ENCODE assay signal across 28 cellular contexts in genomic region chr1:238913210-238913609, GRCh38.
"Had no signal": no experiment of that assay in that cellular context is flagged by ENCODE, and none has a peak within 500 bp of the region (broad histone marks: within the 10 kb centered on the region; RNA-seq: fewer than 3 reads in every experiment).

No MANE protein-coding gene starts in this region.

- ATAC-seq: effector memory CD8-positive, alpha-beta T cell; esophagus mucosa; gastrocnemius medialis; heart right ventricle; left cardiac atrium; left lung; left ventricle myocardium superior; lower lobe of right lung; mucosa of descending colon; naive thymus-derived CD8-positive, alpha-beta T cell had no signal

- H3K36me3 Mint-ChIP-seq: mesothelial cell of epicardium; naive B cell; naive thymus-derived CD8-positive, alpha-beta T cell had no signal

- H3K27me3 ChIP-seq: esophagus squamous epithelium, gastrocnemius medialis, heart right ventricle, left lung had no signal

- FAIRE-seq: endometrium, islet of Langerhans, keratinocyte had no signal

- H3K4me3 ChIP-seq: esophagus squamous epithelium, gastrocnemius medialis, heart right ventricle, left lung, lower lobe of right lung, mucosa of descending colon had no signal

- H3K4me1 ChIP-seq: esophagus squamous epithelium, gastrocnemius medialis, heart right ventricle, left lung, lower lobe of right lung had no signal

- H3K27ac ChIP-seq: epithelial cell of prostate, esophagus squamous epithelium, gastrocnemius medialis, heart right ventricle, left lung, lower lobe of right lung had no signal

- H3K27me3 Mint-ChIP-seq: dendritic cell treated with granulocyte-macrophage colony-stimulating factor and Interleukin-4, amounts not matched to agents 40 ng/mL and 50 ng/mL, for 4 days; effector memory CD8-positive, alpha-beta T cell; naive B cell; naive thymus-derived CD8-positive, alpha-beta T cell had no signal

- H3K36me3 ChIP-seq: esophagus squamous epithelium, gastrocnemius medialis, heart right ventricle, left lung, lower lobe of right lung had no signal

- H3K4me3 Mint-ChIP-seq: dendritic cell treated with granulocyte-macrophage colony-stimulating factor and Interleukin-4, amounts not matched to agents 40 ng/mL and 50 ng/mL, for 4 days; effector memory CD8-positive, alpha-beta T cell; endodermal cell; mesothelial cell of epicardium; naive B cell; naive thymus-derived CD8-positive, alpha-beta T cell had no signal

- DNase-seq: cortex of kidney; effector CD8-positive, alpha-beta T cell; effector memory CD8-positive, alpha-beta T cell; endodermal cell; erythroblast; esophagus squamous epithelium; foreskin fibroblast; foreskin melanocyte; gastrocnemius medialis; glutamatergic neuron; head of caudate nucleus; heart right ventricle; hippocampal formation; left cardiac atrium; left lung; left ventricle myocardium superior; lower lobe of right lung; mesenchymal stem cell; mucosa of descending colon; naive B cell; naive thymus-derived CD8-positive, alpha-beta T cell had no signal

- H3K27ac Mint-ChIP-seq: dendritic cell treated with granulocyte-macrophage colony-stimulating factor and Interleukin-4, amounts not matched to agents 40 ng/mL and 50 ng/mL, for 4 days; effector memory CD8-positive, alpha-beta T cell; endodermal cell; mesothelial cell of epicardium; naive B cell; naive thymus-derived CD8-positive, alpha-beta T cell had no signal

- H3K9me3 Mint-ChIP-seq: endodermal cell had no signal

- H3K9me3 ChIP-seq: esophagus squamous epithelium, gastrocnemius medialis, heart right ventricle, left lung, lower lobe of right lung, mucosa of descending colon had no signal

- H3K4me1 Mint-ChIP-seq: mesothelial cell of epicardium; naive B cell; naive thymus-derived CD8-positive, alpha-beta T cell had no signal
